Comparison of ENCODE assay signal across 27 cellular contexts in genomic region chr6:31004794-31005193, GRCh38. TPM values are rescaled to one million over a fixed set of nuclear protein-coding genes. Genes with fewer than 3 reads are reported as not detected.
DNase-seq lines count a peak whose midpoint lies in the region; ATAC-seq, FAIRE-seq and TF ChIP-seq lines count a peak whose summit lies in the region.
"Had no signal": no experiment of that assay in that cellular context is flagged by ENCODE, and none has a peak within 500 bp of the region (broad histone marks: within the 10 kb centered on the region; RNA-seq: fewer than 3 reads in every experiment).

No MANE protein-coding gene starts in this region.

- no peaks in the 10 kb centered on the region for H3K36me3 ChIP-seq in H1 (ENCODE audit: control insufficient read depth in 2 of 4, insufficient read depth in 4 of 4, low read length in 3 of 4)

- TF ChIP-seq EP300 in H1 (IDR thresholded peaks at IDR 0.05; ENCODE audit: borderline replicate concordance in 1 of 2, low read depth in 2 of 2, low read length in 2 of 2): no peak

- H3K4me3 Mint-ChIP-seq in Calu3 (ENCODE audit: low read depth, unreplicated experiment) (no peak overlapping the region), neural crest cell (no peak overlapping the region)
- H3K4me3 Mint-ChIP-seq: activated CD4-positive, alpha-beta T cell treated with anti-CD3 and anti-CD28 coated beads, Interleukin-2, amount 10 ng/mL, durations not matched to agents 24 days and 14 days; activated T-helper 1 cell treated with anti-CD3 and anti-CD28 coated beads, Interleukin-12 subunit alpha, Interleukin-12 subunit beta, Interleukin-2, Interleukin-4 antibody, amounts not matched to agents 30 ng/mL and 10 ng/mL and 1 ng/mL, durations not matched to agents 14 hours and 24 hours and 36 hours; CD4-positive, CD25-positive, alpha-beta regulatory T cell had no signal

- no peaks in the 10 kb centered on the region for H4K20me1 ChIP-seq in H1 (replicated peaks in 1 of 2; ENCODE audit: control insufficient read depth in 1 of 2, insufficient read depth in 2 of 2, low read length in 2 of 2)

- H3K79me1 ChIP-seq in H1 (ENCODE audit: low read depth, low read length): no peaks in the 10 kb centered on the region

- TF ChIP-seq CTCF in Calu3 (IDR thresholded peaks at IDR 0.05; ENCODE audit: unreplicated experiment) (no peak), H1 (IDR thresholded peaks at IDR 0.05; ENCODE audit: control extremely low read depth in 1 of 3, insufficient read depth in 1 of 3, low read depth in 1 of 3, low read length in 3 of 3) (no peak), neural crest cell (conservative IDR thresholded peaks at IDR 0.05) (no peak)

- H4K91ac ChIP-seq in H1 (replicated peaks; ENCODE audit: insufficient read length, low read length): no peak overlapping the region

- H3K36me3 Mint-ChIP-seq in Calu3 (ENCODE audit: insufficient read depth, unreplicated experiment) (peaks cover 34% of the 10 kb centered on the region), neural crest cell (ENCODE audit: low read depth) (no peaks in the 10 kb centered on the region)
- H3K36me3 Mint-ChIP-seq: CD4-positive, CD25-positive, alpha-beta regulatory T cell had no signal

- no peak overlapping the region for H3K14ac ChIP-seq in H1 (ENCODE audit: insufficient read length)

- 83% methylated on average over 4 of the region's 4 CpGs; no CpG with 5 or more reads in 1 of the 2 experiments for WGBS in H1 (ENCODE audit: extremely low coverage in 1 of 2, insufficient coverage in 1 of 2, insufficient read length in 1 of 2, insufficient replicate concordance in 2 of 2, low coverage in 1 of 2, low lambda C conversion rate in 2 of 2, missing lambda C conversion rate in 1 of 2), 2 experiments

- no peak overlapping the region for H3K4me3 ChIP-seq in H1 (ENCODE audit: extremely low read depth in 1 of 4, insufficient read depth in 2 of 4, low read depth in 3 of 4, low read length in 4 of 4)

- H2BK120ac ChIP-seq in H1 (replicated peaks; ENCODE audit: low read depth, low read length): no peak overlapping the region

- H3K27me3 ChIP-seq in H1 (replicated peaks in 1 of 4; ENCODE audit: control insufficient read depth in 3 of 4, extremely low read depth in 1 of 4, insufficient read depth in 3 of 4, low read length in 3 of 4): no peaks in the 10 kb centered on the region

- no peaks in the 10 kb centered on the region for H3K27me3 Mint-ChIP-seq in Calu3 (ENCODE audit: unreplicated experiment)
- H3K27me3 Mint-ChIP-seq in neural crest cell (ENCODE audit: low read depth): peaks cover 3% of the 10 kb centered on the region

- no peak overlapping the region for H3K56ac ChIP-seq in H1 (replicated peaks; ENCODE audit: insufficient read length, low read depth, low read length)

- no peaks in the 10 kb centered on the region for H3K9me3 ChIP-seq in H1 (ENCODE audit: insufficient read depth in 2 of 2, low read depth in 1 of 2, low read length in 1 of 2)

- FAIRE-seq in H1 (lab: Jason Lieb, UNC): no peak

- no peaks in the 10 kb centered on the region for H3K79me2 ChIP-seq in H1 (ENCODE audit: control insufficient read depth in 1 of 2, insufficient read depth in 2 of 2, low read length in 2 of 2)

- H2AK5ac ChIP-seq in H1 (ENCODE audit: low read depth, low read length): no peak overlapping the region

- BruUV-seq in Calu3 (replicated peaks; lab: Mats Ljungman, UMichigan): TSS peak; percentile 92

- H2BK12ac ChIP-seq in H1 (ENCODE audit: low read depth, low read length): no peak overlapping the region

- no peaks in the 10 kb centered on the region for H3K23me2 ChIP-seq in H1 (ENCODE audit: low read depth, low read length)

- no peak overlapping the region for H2BK15ac ChIP-seq in H1 (ENCODE audit: low read length)

- no peak overlapping the region for H3K23ac ChIP-seq in H1 (ENCODE audit: insufficient read length)

- H3K4ac ChIP-seq in H1 (replicated peaks; ENCODE audit: insufficient read length, low read depth, low read length): no peak overlapping the region

- no peak overlapping the region for H2BK20ac ChIP-seq in H1 (ENCODE audit: low read length)

- POLR2A ChIA-PET in H1 (lab: Charles Lee; ENCODE audit: partially characterized antibody): interaction anchor here (1.3 kb wide), 1 partner anchor 15 kb away, joined by 3 read pairs; no protein-coding TSS in a partner anchor

- no peak overlapping the region for H4K8ac ChIP-seq in H1 (ENCODE audit: extremely low read depth, insufficient read depth, low read length)

- H3K18ac ChIP-seq in H1 (ENCODE audit: extremely low read depth, low read length): no peak overlapping the region

- H3K4me1 Mint-ChIP-seq in Calu3 (ENCODE audit: low read depth, unreplicated experiment) (peaks cover 63% of the 10 kb centered on the region), neural crest cell (no peaks in the 10 kb centered on the region)

- no peak overlapping the region for H2BK5ac ChIP-seq in H1 (ENCODE audit: low read depth, low read length)

- CTCF ChIA-PET in Calu3 (lab: Charles Lee) (interaction anchor here (0.7 to 2.8 kb wide), 16 partner anchors 9 to 120 kb away, joined by 3 to 13 read pairs (median 4); partner anchors contain the start of genes DDR1, SFTA2 and VARS2), H1 (lab: Charles Lee; ENCODE audit: partially characterized antibody) (interaction anchor here (0.9 to 2.6 kb wide), 10 partner anchors 11 to 123 kb away, joined by 3 to 8 read pairs (median 5); partner anchors contain the start of gene MUC21)

- H2AFZ ChIP-seq in H1 (ENCODE audit: low read length): 0 out of 2 replicates have a peak overlapping the region, but pooled peaks have one; percentile 20

- DNase-seq in Calu3: no peak
- peak; percentile 14 for DNase-seq in MV-4-11 (lab: John Stamatoyannopoulos, UW)
- no peak for DNase-seq in H1 (ENCODE audit: low read depth in 1 of 2, low spot score in 2 of 2)
- DNase-seq in neural crest cell (ENCODE audit: low read depth, low spot score): no peak
- DNase-seq in Ammon's horn (ENCODE audit: low spot score): no peak
- no peak for DNase-seq in activated CD4-positive, alpha-beta T cell treated with anti-CD3 and anti-CD28 coated beads for 1 hour
- no peak for DNase-seq in superior temporal gyrus (ENCODE audit: extremely low spot score)
- DNase-seq: activated CD4-positive, alpha-beta T cell treated with anti-CD3 and anti-CD28 coated beads, Interleukin-2, amount 10 ng/mL, durations not matched to agents 24 days and 14 days; aorta; CD4-positive, CD25-positive, alpha-beta regulatory T cell; central memory CD4-positive, alpha-beta T cell; hippocampal formation; KG1; NCI-H1694 treated with DMSO at 0.1 percent for 48 hours; nucleus accumbens; OCI-M1; SHP77 treated with DMSO at 0.1 percent for 48 hours; substantia nigra had no signal

- no peaks in the 10 kb centered on the region for H3K4me1 ChIP-seq in H1 (replicated peaks in 1 of 4; ENCODE audit: control insufficient read depth in 3 of 4, insufficient read depth in 4 of 4, low read length in 3 of 4)

- no peak overlapping the region for H3K27ac ChIP-seq in H1 (ENCODE audit: low read depth, low read length)

- no peak for ATAC-seq in GM18867 (IDR thresholded peaks at IDR 0.05; ENCODE audit: unreplicated experiment)

- no peak overlapping the region for H4K5ac ChIP-seq in H1 (ENCODE audit: insufficient read length, low read depth, low read length)

- TF ChIP-seq RAD21 in H1 (IDR thresholded peaks at IDR 0.05 in 1 of 2, conservative IDR thresholded peaks at IDR 0.05 in 1 of 2; ENCODE audit: low read depth in 2 of 2, low read length in 2 of 2): no peak

- H3K9ac ChIP-seq in H1 (replicated peaks in 1 of 4; ENCODE audit: extremely low read depth in 1 of 4, low read depth in 3 of 4, low read length in 3 of 4): no peak overlapping the region

- intact Hi-C loops in Calu3 (cut with micrococcal nuclease; ENCODE audit: unreplicated experiment): loop anchor here (10.0 kb wide), 1 partner anchor 70 kb away; the partner anchor contains the start of gene SFTA2

- H3K27ac Mint-ChIP-seq in Calu3 (ENCODE audit: unreplicated experiment) (peak overlapping the region; percentile 77), neural crest cell (ENCODE audit: unreplicated experiment) (peak overlapping the region; percentile 29)
- H3K27ac Mint-ChIP-seq: activated CD4-positive, alpha-beta T cell treated with anti-CD3 and anti-CD28 coated beads, Interleukin-2, amount 10 ng/mL, durations not matched to agents 24 days and 14 days; activated naive CD4-positive, alpha-beta T cell treated with anti-CD3 and anti-CD28 coated beads, Interleukin-2, amount 50 U/mL, for 72 hours; activated T-helper 1 cell treated with anti-CD3 and anti-CD28 coated beads, Interleukin-12 subunit alpha, Interleukin-12 subunit beta, Interleukin-2, Interleukin-4 antibody, amounts not matched to agents 30 ng/mL and 10 ng/mL and 1 ng/mL, durations not matched to agents 14 hours and 24 hours and 36 hours; CD4-positive, CD25-positive, alpha-beta regulatory T cell had no signal

- no peak overlapping the region for H3K4me2 ChIP-seq in H1 (ENCODE audit: insufficient read depth in 1 of 2, low read depth in 2 of 2, low read length in 2 of 2)

- TF ChIP-seq POLR2A in H1 (IDR thresholded peaks at IDR 0.05; ENCODE audit: control extremely low read depth in 1 of 2, low read depth in 2 of 2, low read length in 2 of 2): no peak

- peaks cover 7% of the 10 kb centered on the region for H3K9me3 Mint-ChIP-seq in Calu3 (ENCODE audit: low read depth, unreplicated experiment)
- peaks cover 2% of the 10 kb centered on the region for H3K9me3 Mint-ChIP-seq in neural crest cell
- H3K9me3 Mint-ChIP-seq: activated CD4-positive, alpha-beta T cell treated with anti-CD3 and anti-CD28 coated beads, Interleukin-2, amount 10 ng/mL, durations not matched to agents 24 days and 14 days; activated T-helper 1 cell treated with anti-CD3 and anti-CD28 coated beads, Interleukin-12 subunit alpha, Interleukin-12 subunit beta, Interleukin-2, Interleukin-4 antibody, amounts not matched to agents 30 ng/mL and 10 ng/mL and 1 ng/mL, durations not matched to agents 14 hours and 24 hours and 36 hours; CD4-positive, CD25-positive, alpha-beta regulatory T cell had no signal

RNA-seq across cellular contexts. Expression of gene MUC22, which starts 5.5 kb away (rescaled TPM):
- not detected in 2 replicates for total RNA-seq in Calu3 (2022)
- total RNA-seq in H1 (2021; fragmentation: NEBNext Ultra II Directional; extraction: Animal tissue kit (Norgen Biotek cat#: 25700)): not detected in 2 replicates
- polyA plus RNA-seq in H1 (2011; rRNA removed): 0.02 TPM in 1 of 2 replicates, not detected in the other
- polyA plus RNA-seq in H1 (2011; cell fraction: cytosol; rRNA removed): not detected
- polyA plus RNA-seq in H1 (2011; cell fraction: nucleus; rRNA removed): 0.03 TPM
- not detected in 4 replicates for polyA plus RNA-seq in H1 (2012, experiment 1 of 2)
- polyA plus RNA-seq in H1 (2012, experiment 2 of 2): not detected
- polyA plus RNA-seq in H1 (2013, experiment 1 of 2): not detected
- not detected for polyA plus RNA-seq in H1 (2013, experiment 2 of 2)
- polyA minus RNA-seq in H1 (2011; rRNA and poly(A)+ RNA removed): not detected in 2 replicates
- polyA minus RNA-seq in H1 (2011; cell fraction: cytosol; rRNA and poly(A)+ RNA removed): not detected
- 0.10 TPM for polyA minus RNA-seq in H1 (2011; cell fraction: nucleus; rRNA and poly(A)+ RNA removed)
- not detected in 2 replicates for total RNA-seq in neural crest cell
- total RNA-seq: activated CD4-positive, alpha-beta T cell treated with anti-CD3 and anti-CD28 coated beads, Interleukin-2, amount 10 ng/mL, durations not matched to agents 24 days and 14 days; activated naive CD4-positive, alpha-beta T cell treated with anti-CD3 and anti-CD28 coated beads, Interleukin-2, amount 50 U/mL, for 72 hours; activated T-helper 1 cell treated with anti-CD3 and anti-CD28 coated beads, Interleukin-12 subunit alpha, Interleukin-12 subunit beta, Interleukin-2, Interleukin-4 antibody, amounts not matched to agents 30 ng/mL and 10 ng/mL and 1 ng/mL, durations not matched to agents 14 hours and 24 hours and 36 hours; aorta; CD4-positive, CD25-positive, alpha-beta regulatory T cell; dermis microvascular lymphatic vessel endothelial cell; endothelial cell of umbilical vein; G401; lung microvascular endothelial cell; T-helper 1 cell treated with Interleukin-12 subunit alpha and Interleukin-12 subunit beta and Interleukin-4 antibody, amounts not matched to agents 30 ng/mL and 1 ng/mL, for 36 hours had no signal
- polyA plus RNA-seq: AG04450; aorta; CD4-positive, CD25-positive, alpha-beta regulatory T cell; endothelial cell of umbilical vein had no signal

RNA-seq across cellular contexts. Expression of gene MUC21, which starts 21.3 kb away (rescaled TPM):
- total RNA-seq in Calu3 (2022) (not detected in 2 replicates), neural crest cell (not detected in 2 replicates)
- total RNA-seq in H1 (2021; fragmentation: NEBNext Ultra II Directional; extraction: Animal tissue kit (Norgen Biotek cat#: 25700)): not detected in 2 replicates
- not detected in 2 replicates for polyA plus RNA-seq in H1 (2011; rRNA removed)
- 0.04 TPM for polyA plus RNA-seq in H1 (2011; cell fraction: cytosol; rRNA removed)
- polyA plus RNA-seq in H1 (2011; cell fraction: nucleus; rRNA removed): 0.06 TPM
- polyA plus RNA-seq in H1 (2012, experiment 1 of 2): not detected in 4 replicates
- not detected for polyA plus RNA-seq in H1 (2012, experiment 2 of 2)
- polyA plus RNA-seq in H1 (2013, experiment 1 of 2): not detected
- polyA plus RNA-seq in H1 (2013, experiment 2 of 2): not detected
- polyA minus RNA-seq in H1 (2011; rRNA and poly(A)+ RNA removed): not detected in 2 replicates
- polyA minus RNA-seq in H1 (2011; cell fraction: cytosol; rRNA and poly(A)+ RNA removed): not detected
- polyA minus RNA-seq in H1 (2011; cell fraction: nucleus; rRNA and poly(A)+ RNA removed): not detected
- total RNA-seq: activated CD4-positive, alpha-beta T cell treated with anti-CD3 and anti-CD28 coated beads, Interleukin-2, amount 10 ng/mL, durations not matched to agents 24 days and 14 days; activated naive CD4-positive, alpha-beta T cell treated with anti-CD3 and anti-CD28 coated beads, Interleukin-2, amount 50 U/mL, for 72 hours; activated T-helper 1 cell treated with anti-CD3 and anti-CD28 coated beads, Interleukin-12 subunit alpha, Interleukin-12 subunit beta, Interleukin-2, Interleukin-4 antibody, amounts not matched to agents 30 ng/mL and 10 ng/mL and 1 ng/mL, durations not matched to agents 14 hours and 24 hours and 36 hours; aorta; CD4-positive, CD25-positive, alpha-beta regulatory T cell; dermis microvascular lymphatic vessel endothelial cell; endothelial cell of umbilical vein; G401; lung microvascular endothelial cell; T-helper 1 cell treated with Interleukin-12 subunit alpha and Interleukin-12 subunit beta and Interleukin-4 antibody, amounts not matched to agents 30 ng/mL and 1 ng/mL, for 36 hours had no signal
- polyA plus RNA-seq: AG04450; CD4-positive, CD25-positive, alpha-beta regulatory T cell; endothelial cell of umbilical vein had no signal
